ENCODE assay signal across 8 cellular contexts in the genomic region with DNA sequence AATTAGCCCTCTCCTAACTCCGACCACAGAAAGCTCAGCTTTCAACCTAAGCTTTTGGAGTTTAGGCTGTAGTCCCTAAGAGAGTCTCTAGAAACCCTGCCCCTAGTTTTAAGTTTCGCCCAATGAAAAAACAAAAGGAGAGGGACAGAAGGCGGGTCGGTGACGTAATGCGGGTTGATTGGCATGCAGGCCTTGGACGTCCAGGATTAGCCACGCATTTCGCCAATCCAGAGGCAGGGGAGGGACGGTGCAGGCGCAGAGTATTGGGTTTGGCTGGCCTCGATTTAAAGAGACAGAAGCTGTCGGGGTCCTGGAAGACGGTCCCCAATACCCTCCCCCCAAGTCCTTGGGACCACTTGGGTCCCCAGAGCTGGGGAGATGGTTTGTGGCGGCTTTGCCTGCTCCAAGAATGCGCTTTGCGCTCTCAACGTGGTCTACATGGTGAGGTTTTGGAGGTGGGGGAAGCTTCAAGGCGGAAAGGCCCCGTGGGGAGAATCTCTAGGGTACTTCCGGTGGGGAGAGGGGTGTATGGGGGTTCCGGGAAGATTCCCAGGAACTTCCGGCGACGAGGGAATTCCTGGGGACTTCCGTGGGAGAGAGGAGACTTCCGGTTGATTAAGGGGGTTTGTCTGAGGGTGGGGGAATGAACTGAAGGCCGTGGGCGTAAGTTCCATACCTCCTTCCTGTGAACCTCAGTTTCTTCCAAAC. TPM values are rescaled to one million over a fixed set of nuclear protein-coding genes. Genes with fewer than 3 reads are reported as not detected.
A peak's percentile ranks its signal among the peaks of the same experiment; 100 is the strongest.
DNase-seq lines count a peak whose midpoint lies in the region; ATAC-seq and TF ChIP-seq lines count a peak whose summit lies in the region.

A gene with protein sequence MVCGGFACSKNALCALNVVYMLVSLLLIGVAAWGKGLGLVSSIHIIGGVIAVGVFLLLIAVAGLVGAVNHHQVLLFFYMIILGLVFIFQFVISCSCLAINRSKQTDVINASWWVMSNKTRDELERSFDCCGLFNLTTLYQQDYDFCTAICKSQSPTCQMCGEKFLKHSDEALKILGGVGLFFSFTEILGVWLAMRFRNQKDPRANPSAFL (plus strand): TSS at position 263 of the 708 bp plus-strand sequence. CDS start 116 bp downstream, at position 379.

- H3K9me3 ChIP-seq in thoracic aorta = no peaks in the 10 kb centered on the region

- peak within 1 kb of the TSS; percentile 89 for H3K4me3 Mint-ChIP-seq in activated naive CD8-positive, alpha-beta T cell treated with anti-CD3 and anti-CD28 coated beads, Interleukin-2, amount 50 U/mL, for 24 hours
- peak within 1 kb of the TSS; percentile 97 for H3K4me3 Mint-ChIP-seq in osteocyte (ENCODE audit: unreplicated experiment)

- H3K27ac Mint-ChIP-seq in activated naive CD8-positive, alpha-beta T cell treated with anti-CD3 and anti-CD28 coated beads, Interleukin-2, amount 50 U/mL, for 24 hours = peak within 1 kb of the TSS; percentile 92
- peak within 1 kb of the TSS; percentile 100 for H3K27ac Mint-ChIP-seq in osteocyte (ENCODE audit: unreplicated experiment)

- no peak for TF ChIP-seq CTCF in GM12865 (IDR thresholded peaks at IDR 0.05; ENCODE audit: insufficient read depth, low read depth, low read length, missing control alignments)
- no peak for TF ChIP-seq CTCF in osteocyte (IDR thresholded peaks at IDR 0.05)
- TF ChIP-seq CTCF in thoracic aorta (IDR thresholded peaks at IDR 0.05) = no peak

- H3K4me3 ChIP-seq in GM12865 (ENCODE audit: low read depth, low read length) (peak within 1 kb of the TSS; percentile 77), thoracic aorta (peak within 1 kb of the TSS; percentile 97)

- peaks cover 60% of the 10 kb centered on the region for H3K4me1 Mint-ChIP-seq in activated naive CD8-positive, alpha-beta T cell treated with anti-CD3 and anti-CD28 coated beads, Interleukin-2, amount 50 U/mL, for 24 hours
- H3K4me1 Mint-ChIP-seq in osteocyte (ENCODE audit: unreplicated experiment) = peaks cover 17% of the 10 kb centered on the region

- peaks cover 21% of the 10 kb centered on the region for H3K36me3 ChIP-seq in thoracic aorta

- intact Hi-C loops in Right ventricle myocardium inferior (cut with DNase I) = no loop called here

- H3K36me3 Mint-ChIP-seq in activated naive CD8-positive, alpha-beta T cell treated with anti-CD3 and anti-CD28 coated beads, Interleukin-2, amount 50 U/mL, for 24 hours (ENCODE audit: low read depth) = peaks cover 34% of the 10 kb centered on the region
- H3K36me3 Mint-ChIP-seq in osteocyte (ENCODE audit: unreplicated experiment) = peaks cover 21% of the 10 kb centered on the region

- H3K27me3 ChIP-seq in thoracic aorta (replicated peaks; ENCODE audit: insufficient read depth) = no peaks in the 10 kb centered on the region

- peaks cover 3 to 6% of the 10 kb centered on the region in 2 donors for H3K4me1 ChIP-seq in thoracic aorta (ENCODE audit: control insufficient read depth in 1 of 2, low read depth in 2 of 2)

- DNase-seq in GM12865 (ENCODE audit: low read depth) (peak; percentile 98), NCI-H1436 (lab: John Stamatoyannopoulos, UW) (peak; percentile 97), SW480 (ENCODE audit: low spot score) (peak; percentile 99), Right ventricle myocardium inferior (ENCODE audit: missing footprints) (peak; percentile 98), osteocyte (ENCODE audit: extremely low spot score, unreplicated experiment) (peak; percentile 97), thoracic aorta (ENCODE audit: low spot score) (peak; percentile 95)
- peak; percentile 93 for DNase-seq in activated naive CD8-positive, alpha-beta T cell treated with anti-CD3 and anti-CD28 coated beads, Interleukin-2, amount 50 U/mL, for 24 hours

- H3K27me3 Mint-ChIP-seq in activated naive CD8-positive, alpha-beta T cell treated with anti-CD3 and anti-CD28 coated beads, Interleukin-2, amount 50 U/mL, for 24 hours = no peaks in the 10 kb centered on the region
- H3K27me3 Mint-ChIP-seq in osteocyte (ENCODE audit: unreplicated experiment) = peaks cover 24% of the 10 kb centered on the region

- no peaks in the 10 kb centered on the region for H3K9me3 Mint-ChIP-seq in activated naive CD8-positive, alpha-beta T cell treated with anti-CD3 and anti-CD28 coated beads, Interleukin-2, amount 50 U/mL, for 24 hours
- H3K9me3 Mint-ChIP-seq in osteocyte (ENCODE audit: unreplicated experiment) = no peaks in the 10 kb centered on the region

- H3K27ac ChIP-seq in thoracic aorta = peak within 1 kb of the TSS; percentile 98

- ATAC-seq in HG02798 (IDR thresholded peaks at IDR 0.05; ENCODE audit: poor library complexity, unreplicated experiment) (peak; percentile 91), Right ventricle myocardium inferior (peak; percentile 95), thoracic aorta (ENCODE audit: insufficient number of reproducible peaks, low FRiP score, low read depth) (peak; percentile 99)
- peak; percentile 80 for ATAC-seq in activated naive CD8-positive, alpha-beta T cell treated with anti-CD3 and anti-CD28 coated beads, Interleukin-2, amount 50 U/mL, for 24 hours

RNA-seq across cellular contexts. Expression of the gene that starts here (rescaled TPM):
- total RNA-seq in Right ventricle myocardium inferior (27.9 TPM), osteocyte (36.2 and 37.4 TPM in 2 replicates), thoracic aorta (100 to 1,000 TPM in 1 of 2 donors, 10 to 100 TPM in 1; 58.8 to 115 TPM)

Comparison
In these comparisons a context has a peak if more than half of its experiments do, and no peak if none do; other contexts are left out.
1. Peak in every context shown above with its lines: DNase-seq, ATAC-seq, H3K4me3 ChIP-seq and H3K27ac ChIP-seq.